Comparison of ENCODE assay signal across 1 cellular context in the genomic region with DNA sequence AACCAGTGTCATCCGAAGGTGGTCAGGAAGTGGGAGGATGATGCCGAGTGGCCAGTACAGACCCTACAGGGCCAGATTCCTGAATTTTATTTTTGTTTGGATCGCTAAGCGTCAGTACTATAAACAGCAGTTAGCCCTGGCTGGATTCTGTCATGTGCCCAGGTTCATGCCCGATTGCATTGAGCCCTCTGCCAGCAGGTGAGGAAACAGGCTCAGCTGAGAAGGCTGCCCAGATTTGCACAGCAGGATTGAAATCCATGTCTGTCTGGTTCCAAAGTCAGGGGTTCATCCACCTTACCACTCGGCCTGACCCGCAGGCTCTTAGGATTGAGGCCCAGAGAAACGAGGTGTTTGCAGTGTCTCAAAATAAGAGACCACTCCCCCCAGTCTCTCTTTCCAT.
TF ChIP-seq lines count a peak whose summit lies in the region.

No MANE protein-coding gene starts in this region.

TF ChIP-seq in endothelial cell of umbilical vein, 7 proteins besides CTCF, POLR2A, EP300 and RAD21:
- TF ChIP-seq EZH2 (IDR thresholded peaks at IDR 0.05; ENCODE audit: borderline replicate concordance, low read depth, low read length, severe bottlenecking) (no peak), MYC (IDR thresholded peaks at IDR 0.05; ENCODE audit: low read depth, low read length) (no peak), MAX (IDR thresholded peaks at IDR 0.05; ENCODE audit: insufficient read depth, insufficient read length) (no peak), JUN (IDR thresholded peaks at IDR 0.05; ENCODE audit: borderline replicate concordance, insufficient read depth, insufficient read length, low read depth) (no peak), POLR2AphosphoS5 (IDR thresholded peaks at IDR 0.05; ENCODE audit: insufficient read depth, low read depth, low read length) (no peak), FOS (IDR thresholded peaks at IDR 0.05; ENCODE audit: borderline replicate concordance, insufficient read depth, low read length) (no peak), GATA2 (IDR thresholded peaks at IDR 0.05; ENCODE audit: insufficient read depth, insufficient read length, low read depth, low read length) (no peak)
